ENCODE assay signal across 14 cellular contexts in genomic region chr3:61574854-61575253, GRCh38. TPM values are rescaled to one million over a fixed set of nuclear protein-coding genes. Genes with fewer than 3 reads are reported as not detected.
A peak's percentile ranks its signal among the peaks of the same experiment; 100 is the strongest.
DNase-seq lines count a peak whose midpoint lies in the region; ATAC-seq and TF ChIP-seq lines count a peak whose summit lies in the region.
"Had no signal": no experiment of that assay in that cellular context is flagged by ENCODE, and none has a peak within 500 bp of the region (broad histone marks: within the 10 kb centered on the region; RNA-seq: fewer than 3 reads in every experiment).

No MANE protein-coding gene starts in this region.

- H3K36me3 Mint-ChIP-seq in CD4-positive, alpha-beta T cell (ENCODE audit: low read depth), result no peaks in the 10 kb centered on the region
- H3K36me3 Mint-ChIP-seq in CD8-positive, alpha-beta memory T cell, result no peaks in the 10 kb centered on the region
- H3K36me3 Mint-ChIP-seq: natural killer cell treated with Interleukin-12 subunit alpha and Interleukin-12 subunit beta and Interleukin-15 and Interleukin-18, amount 100 ng/mL, for 72 hours had no signal

- no peak overlapping the region for H2BK12ac ChIP-seq in trophoblast cell (ENCODE audit: low read length)

- no peak for ATAC-seq in CD4-positive, alpha-beta T cell (ENCODE audit: poor library complexity)
- no peak for ATAC-seq in stimulated activated naive CD8-positive, alpha-beta T cell treated with anti-CD3 and anti-CD28 coated beads, Interleukin-15, Interleukin-2, amounts not matched to agents 100 U/mL and 50 U/mL, for 24 hours
- ATAC-seq: natural killer cell treated with Interleukin-12 subunit alpha and Interleukin-12 subunit beta and Interleukin-15 and Interleukin-18, amount 100 ng/mL, for 72 hours had no signal

- H2AFZ ChIP-seq in mammary epithelial cell (ENCODE audit: low read depth, low read length), result no peak overlapping the region
- no peak overlapping the region for H2AFZ ChIP-seq in trophoblast cell (ENCODE audit: insufficient read depth, low read length, poor library complexity)

- no peaks in the 10 kb centered on the region for H3K27me3 ChIP-seq in mammary epithelial cell (ENCODE audit: insufficient read depth, low read length)
- no peaks in the 10 kb centered on the region for H3K27me3 ChIP-seq in trophoblast cell (ENCODE audit: insufficient read depth, low read length)
- H3K27me3 ChIP-seq in CD4-positive, alpha-beta T cell (ENCODE audit: control insufficient read depth, insufficient read depth, low read length), result no peaks in the 10 kb centered on the region
- H3K27me3 ChIP-seq in CD8-positive, alpha-beta memory T cell (ENCODE audit: insufficient read depth, low read length, poor library complexity, severe bottlenecking), result no peaks in the 10 kb centered on the region

- no peak overlapping the region for H3K4me3 Mint-ChIP-seq in CD4-positive, alpha-beta T cell
- H3K4me3 Mint-ChIP-seq in CD8-positive, alpha-beta memory T cell, result no peak overlapping the region
- H3K4me3 Mint-ChIP-seq: natural killer cell treated with Interleukin-12 subunit alpha and Interleukin-12 subunit beta and Interleukin-15 and Interleukin-18, amount 100 ng/mL, for 72 hours; T-helper 1 cell treated with Interleukin-12 subunit alpha and Interleukin-12 subunit beta and Interleukin-4 antibody, amounts not matched to agents 30 μg/mL and 1 μg/mL, for 36 hours had no signal

- H4K91ac ChIP-seq in trophoblast cell (ENCODE audit: low read depth, low read length), result no peak overlapping the region

- H3K36me3 ChIP-seq in mammary epithelial cell (ENCODE audit: insufficient read depth, low read length) (no peaks in the 10 kb centered on the region), trophoblast cell (ENCODE audit: control insufficient read depth in 1 of 2, insufficient read depth in 2 of 2, low read length in 2 of 2) (no peaks in the 10 kb centered on the region)
- no peaks in the 10 kb centered on the region for H3K36me3 ChIP-seq in CD8-positive, alpha-beta memory T cell (ENCODE audit: insufficient read depth, low read length)

- peak overlapping the region; percentile 56 for H3K18ac ChIP-seq in trophoblast cell (ENCODE audit: low read length)

- H3K4me1 ChIP-seq in mammary epithelial cell (ENCODE audit: insufficient read depth, low read length) (peaks cover 12% of the 10 kb centered on the region), trophoblast cell (ENCODE audit: control insufficient read depth in 1 of 2, insufficient read depth in 2 of 2, low read length in 2 of 2) (peaks cover 2 to 5% of the 10 kb centered on the region in 2 experiments)
- no peaks in the 10 kb centered on the region for H3K4me1 ChIP-seq in CD8-positive, alpha-beta memory T cell (ENCODE audit: insufficient read depth, low read length)

- no peak overlapping the region for H4K8ac ChIP-seq in trophoblast cell (ENCODE audit: low read depth, low read length)

- H3K4me2 ChIP-seq in mammary epithelial cell (ENCODE audit: insufficient read depth, low read depth, low read length), result no peak overlapping the region
- no peak overlapping the region for H3K4me2 ChIP-seq in trophoblast cell (ENCODE audit: low read length)

- H2BK120ac ChIP-seq in trophoblast cell (ENCODE audit: insufficient read depth, low read length, poor library complexity), result no peak overlapping the region

- peaks cover 13% of the 10 kb centered on the region for H3K27me3 Mint-ChIP-seq in CD4-positive, alpha-beta T cell
- H3K27me3 Mint-ChIP-seq in CD8-positive, alpha-beta memory T cell, result no peaks in the 10 kb centered on the region
- H3K27me3 Mint-ChIP-seq: natural killer cell treated with Interleukin-12 subunit alpha and Interleukin-12 subunit beta and Interleukin-15 and Interleukin-18, amount 100 ng/mL, for 72 hours had no signal

- H3K4me3 ChIP-seq in mammary epithelial cell (replicated peaks in 1 of 3; ENCODE audit: insufficient read depth in 1 of 3, low read depth in 2 of 3, low read length in 3 of 3), result no peak overlapping the region
- H3K4me3 ChIP-seq in trophoblast cell (ENCODE audit: low read depth, low read length), result no peak overlapping the region
- no peak overlapping the region for H3K4me3 ChIP-seq in CD8-positive, alpha-beta memory T cell (ENCODE audit: low read length)

- POLR2A ChIA-PET in CD4-positive, alpha-beta T cell (lab: Charles Lee), result no interaction called here
- POLR2A ChIA-PET in CD8-positive, alpha-beta memory T cell (lab: Charles Lee), result no interaction called here

- in situ Hi-C loops in mammary epithelial cell (cut with MboI; ENCODE audit: low sequenced_read_pairs in 2 of 2), result loop anchor here in 1 of 2 donors (25.0 kb wide), 2 partner anchors 262 to 612 kb away; no protein-coding TSS in a partner anchor

- H3K14ac ChIP-seq in trophoblast cell (ENCODE audit: low read length), result no peak overlapping the region

- H4K12ac ChIP-seq in trophoblast cell (ENCODE audit: low read depth, low read length), result no peak overlapping the region

- BruUV-seq in mammary epithelial cell (replicated peaks; lab: Mats Ljungman, UMichigan), result no TSS peak

- no peaks in the 10 kb centered on the region for H4K20me1 ChIP-seq in mammary epithelial cell (ENCODE audit: insufficient read depth, low read length)

- H3K79me1 ChIP-seq in trophoblast cell (ENCODE audit: low read length), result no peaks in the 10 kb centered on the region

- H3K79me2 ChIP-seq in mammary epithelial cell (ENCODE audit: insufficient read depth, low read length) (peaks cover 61% of the 10 kb centered on the region), trophoblast cell (ENCODE audit: control insufficient read depth, insufficient read depth, low read length, poor library complexity) (no peaks in the 10 kb centered on the region)

- no peak for TF ChIP-seq CTCF in mammary epithelial cell (conservative IDR thresholded peaks at IDR 0.05 in 1 of 2, IDR thresholded peaks at IDR 0.05 in 1 of 2; ENCODE audit: extremely low read depth in 1 of 2, insufficient read depth in 1 of 2, low read depth in 1 of 2, low read length in 2 of 2)
- TF ChIP-seq CTCF in CD4-positive, alpha-beta T cell (IDR thresholded peaks at IDR 0.05), result no peak

- DNase-seq in ELF-1 (ENCODE audit: low read depth, low spot score) (peak; percentile 19), MV-4-11 (lab: John Stamatoyannopoulos, UW) (peak; percentile 97), mammary epithelial cell (peak; percentile 61), trophoblast cell (peak; percentile 79 to 81)
- no peak for DNase-seq in CD4-positive, alpha-beta T cell
- DNase-seq in activated CD4-positive, alpha-beta T cell treated with anti-CD3 and anti-CD28 coated beads, Interleukin-2, amount 50 U/mL, for 48 hours, result no peak
- no peak for DNase-seq in CD8-positive, alpha-beta memory T cell
- DNase-seq in stimulated activated naive CD8-positive, alpha-beta T cell treated with anti-CD3 and anti-CD28 coated beads, Interleukin-15, Interleukin-2, amounts not matched to agents 100 U/mL and 50 U/mL, for 24 hours, result no peak
- DNase-seq: DMS 273 treated with DMSO at 0.1 percent for 48 hours; GOT3; stimulated activated naive CD4-positive, alpha-beta T cell had no signal

- H3K9me3 ChIP-seq in mammary epithelial cell (replicated peaks; ENCODE audit: insufficient read depth, low read length), result no peaks in the 10 kb centered on the region
- H3K9me3 ChIP-seq in trophoblast cell (ENCODE audit: insufficient read depth, low read depth, low read length), result no peaks in the 10 kb centered on the region
- no peaks in the 10 kb centered on the region for H3K9me3 ChIP-seq in CD4-positive, alpha-beta T cell (ENCODE audit: control insufficient read depth, low read length)
- H3K9me3 ChIP-seq in CD8-positive, alpha-beta memory T cell (ENCODE audit: low read length), result no peaks in the 10 kb centered on the region

- H2BK5ac ChIP-seq in trophoblast cell (ENCODE audit: low read depth, low read length, poor library complexity), result no peak overlapping the region

- no peak overlapping the region for H3K27ac Mint-ChIP-seq in CD4-positive, alpha-beta T cell
- H3K27ac Mint-ChIP-seq in CD8-positive, alpha-beta memory T cell, result no peak overlapping the region
- H3K27ac Mint-ChIP-seq: natural killer cell treated with Interleukin-12 subunit alpha and Interleukin-12 subunit beta and Interleukin-15 and Interleukin-18, amount 100 ng/mL, for 72 hours; T-helper 1 cell treated with Interleukin-12 subunit alpha and Interleukin-12 subunit beta and Interleukin-4 antibody, amounts not matched to agents 30 μg/mL and 1 μg/mL, for 36 hours had no signal

- dilution Hi-C loops in mammary epithelial cell (cut with HindIII; ENCODE audit: low sequenced_read_pairs), result loop anchor here (5.0 kb wide), 1 partner anchor 67 kb away; no protein-coding TSS in a partner anchor

- intact Hi-C loops in mammary epithelial cell (cut with micrococcal nuclease), result no loop called here
- intact Hi-C loops in CD4-positive, alpha-beta T cell (cut with DNase I, micrococcal nuclease), result no loop called here

- H2AK5ac ChIP-seq in trophoblast cell (ENCODE audit: low read length), result no peak overlapping the region

- no peak overlapping the region for H3K4ac ChIP-seq in trophoblast cell (ENCODE audit: low read depth, low read length)

- H3K23ac ChIP-seq in trophoblast cell (ENCODE audit: low read length), result no peak overlapping the region

- CTCF ChIA-PET in mammary epithelial cell (lab: Charles Lee; ENCODE audit: low non-redundant PET), result no interaction called here
- CTCF ChIA-PET in CD4-positive, alpha-beta T cell (lab: Charles Lee), result no interaction called here
- CTCF ChIA-PET in CD8-positive, alpha-beta memory T cell (lab: Charles Lee), result no interaction called here

- H3K9ac ChIP-seq in mammary epithelial cell (ENCODE audit: insufficient read depth, low read length), result no peak overlapping the region
- H3K9ac ChIP-seq in trophoblast cell (ENCODE audit: low read length), result no peak overlapping the region

- peaks cover 6% of the 10 kb centered on the region for H3K9me3 Mint-ChIP-seq in CD4-positive, alpha-beta T cell
- peaks cover 2 to 7% (median 6%) of the 10 kb centered on the region in 5 donors for H3K9me3 Mint-ChIP-seq in CD8-positive, alpha-beta memory T cell

- WGBS in mammary epithelial cell (ENCODE audit: low coverage, missing lambda C conversion rate), result 84% methylated on average over 11 of the region's 11 CpGs
- no CpG with 5 or more reads among the region's 11 CpGs for WGBS in trophoblast cell (ENCODE audit: extremely low coverage, insufficient coverage, insufficient read length)

- no peaks in the 10 kb centered on the region for H3K4me1 Mint-ChIP-seq in CD4-positive, alpha-beta T cell (ENCODE audit: low read depth)
- no peaks in the 10 kb centered on the region for H3K4me1 Mint-ChIP-seq in CD8-positive, alpha-beta memory T cell

- no peak overlapping the region for H3K27ac ChIP-seq in mammary epithelial cell (ENCODE audit: insufficient read depth, low read depth, low read length)
- no peak overlapping the region for H3K27ac ChIP-seq in trophoblast cell (ENCODE audit: low read depth, low read length)
- no peak overlapping the region for H3K27ac ChIP-seq in CD4-positive, alpha-beta T cell (ENCODE audit: low read depth, low read length)
- no peak overlapping the region for H3K27ac ChIP-seq in CD8-positive, alpha-beta memory T cell (ENCODE audit: low read depth, low read length)

RNA-seq across cellular contexts. Expression of gene PTPRG, which starts 13.5 kb away (rescaled TPM):
- 10 to 100 TPM; 10.5 to 31.2 TPM for total RNA-seq in mammary epithelial cell
- polyA plus RNA-seq in mammary epithelial cell, result 11.7 TPM
- polyA minus RNA-seq in mammary epithelial cell, result 44.5 TPM
- polyA plus RNA-seq in trophoblast cell (2013), result 11.0 and 11.9 TPM in 2 replicates
- total RNA-seq in CD4-positive, alpha-beta T cell, result under 1 TPM; 0.03 to 0.05 TPM
- not detected for total RNA-seq in CD8-positive, alpha-beta memory T cell
- not detected for polyA plus RNA-seq in CD8-positive, alpha-beta memory T cell
- total RNA-seq: activated CD8-positive, alpha-beta memory T cell treated with anti-CD3 and anti-CD28 coated beads for 36 hours had no signal

Comparison
In these comparisons a context has a peak if more than half of its experiments do, and no peak if none do; other contexts are left out.
1. DNase-seq: peak in ELF-1 (single experiment), MV-4-11 (single experiment), mammary epithelial cell (single experiment) and trophoblast cell (2 of 2); none in CD4-positive, alpha-beta T cell (0 of 10), activated CD4-positive, alpha-beta T cell treated with anti-CD3 and anti-CD28 coated beads, Interleukin-2, amount 50 U/mL, for 48 hours (0 of 2), CD8-positive, alpha-beta memory T cell (0 of 5) and stimulated activated naive CD8-positive, alpha-beta T cell treated with anti-CD3 and anti-CD28 coated beads, Interleukin-15, Interleukin-2, amounts not matched to agents 100 U/mL and 50 U/mL, for 24 hours (single experiment).
2. RNA of gene PTPRG, which starts 13.5 kb away (total RNA-seq): 10.5 to 31.2 TPM in mammary epithelial cell; 0.03 to 0.05 TPM in CD4-positive, alpha-beta T cell and not detected in CD8-positive, alpha-beta memory T cell; every median in the first group is over 10 times any median in the second.